ENCODE assay signal across 14 cellular contexts in genomic region chr18:58590231-58590630, GRCh38. TPM values are rescaled to one million over a fixed set of nuclear protein-coding genes. Genes with fewer than 3 reads are reported as not detected.
DNase-seq lines count a peak whose midpoint lies in the region; ATAC-seq and TF ChIP-seq lines count a peak whose summit lies in the region.
"Had no signal": no experiment of that assay in that cellular context is flagged by ENCODE, and none has a peak within 500 bp of the region (broad histone marks: within the 10 kb centered on the region; RNA-seq: fewer than 3 reads in every experiment).

No MANE protein-coding gene starts in this region.

- ATAC-seq in GM19452 (IDR thresholded peaks at IDR 0.05; ENCODE audit: unreplicated experiment), result no peak
- ATAC-seq in activated CD8-positive, alpha-beta T cell treated with anti-CD3 and anti-CD28 coated beads for 36 hours, result no peak
- ATAC-seq: naive thymus-derived CD4-positive, alpha-beta T cell had no signal

- H3K4me1 Mint-ChIP-seq in nephron, result peaks cover 40% of the 10 kb centered on the region
- no peaks in the 10 kb centered on the region for H3K4me1 Mint-ChIP-seq in activated CD8-positive, alpha-beta T cell treated with anti-CD3 and anti-CD28 coated beads for 36 hours (ENCODE audit: low read depth)

- no peak overlapping the region for H3K4me2 ChIP-seq in fibroblast of lung (ENCODE audit: extremely low read depth, insufficient read depth, low read length)
- H3K4me2 ChIP-seq: BLaER1 had no signal

- peaks cover 9% of the 10 kb centered on the region for H3K36me3 Mint-ChIP-seq in nephron (ENCODE audit: low read depth)
- H3K36me3 Mint-ChIP-seq in activated CD8-positive, alpha-beta T cell treated with anti-CD3 and anti-CD28 coated beads for 36 hours (ENCODE audit: low read depth), result no peaks in the 10 kb centered on the region

- TF ChIP-seq CTCF in fibroblast of lung (conservative IDR thresholded peaks at IDR 0.05 in 1 of 2, IDR thresholded peaks at IDR 0.05 in 1 of 2; ENCODE audit: low read depth in 1 of 2, low read length in 2 of 2), result no peak
- TF ChIP-seq CTCF in nephron (IDR thresholded peaks at IDR 0.05; ENCODE audit: unreplicated experiment in 3 of 3), result no peak
- TF ChIP-seq CTCF in activated CD8-positive, alpha-beta T cell treated with anti-CD3 and anti-CD28 coated beads for 36 hours (IDR thresholded peaks at IDR 0.05), result no peak

- peak; percentile 74 for TF ChIP-seq EP300 in Ishikawa (IDR thresholded peaks at IDR 0.05; ENCODE audit: borderline replicate concordance)

- in situ Hi-C loops in ACHN (cut with HindIII; ENCODE audit: low pct_ligation_motif_present, low pct_unique_long_range_greater_than_20kb, low sequenced_read_pairs), result no loop called here

- peaks cover 3% of the 10 kb centered on the region for H3K9me3 ChIP-seq in fibroblast of lung (ENCODE audit: control insufficient read depth, insufficient read depth, low read depth, low read length)

- no peaks in the 10 kb centered on the region for H3K36me3 ChIP-seq in fibroblast of lung (ENCODE audit: control insufficient read depth, insufficient read depth, low read length)
- H3K36me3 ChIP-seq: BLaER1 had no signal

- H3K27ac Mint-ChIP-seq in nephron, result peak overlapping the region; percentile 87 to 96 (median 96)
- no peak overlapping the region for H3K27ac Mint-ChIP-seq in activated CD8-positive, alpha-beta T cell treated with anti-CD3 and anti-CD28 coated beads for 36 hours
- H3K27ac Mint-ChIP-seq: naive thymus-derived CD4-positive, alpha-beta T cell had no signal

- H3K27ac ChIP-seq in fibroblast of lung (ENCODE audit: insufficient read depth, low read length), result peak overlapping the region; percentile 36
- H3K27ac ChIP-seq: BLaER1 had no signal

- no peak overlapping the region for H3K9ac ChIP-seq in fibroblast of lung (ENCODE audit: insufficient read depth, low read length)
- H3K9ac ChIP-seq: BLaER1 had no signal

- no peaks in the 10 kb centered on the region for H3K27me3 Mint-ChIP-seq in nephron (ENCODE audit: low read depth)
- no peaks in the 10 kb centered on the region for H3K27me3 Mint-ChIP-seq in activated CD8-positive, alpha-beta T cell treated with anti-CD3 and anti-CD28 coated beads for 36 hours

- no peaks in the 10 kb centered on the region for H4K20me1 ChIP-seq in fibroblast of lung (ENCODE audit: control insufficient read depth, extremely low read depth, insufficient read depth, low read length)
- H4K20me1 ChIP-seq: BLaER1 had no signal

- H2AFZ ChIP-seq in fibroblast of lung (ENCODE audit: low read length), result no peak overlapping the region

- H3K27me3 ChIP-seq in fibroblast of lung (ENCODE audit: control insufficient read depth, insufficient read depth, low read length), result no peaks in the 10 kb centered on the region
- H3K27me3 ChIP-seq: BLaER1 had no signal

- H3K4me1 ChIP-seq in fibroblast of lung (ENCODE audit: control insufficient read depth, extremely low read depth, insufficient read depth, low read length), result peaks cover 9% of the 10 kb centered on the region

- intact Hi-C loops in activated CD8-positive, alpha-beta T cell treated with anti-CD3 and anti-CD28 coated beads for 36 hours (cut with micrococcal nuclease), result no loop called here

- no peak overlapping the region for H3K4me3 ChIP-seq in fibroblast of lung (replicated peaks in 1 of 4; ENCODE audit: control extremely low read depth in 1 of 4, insufficient read depth in 1 of 4, low read depth in 3 of 4, low read length in 4 of 4)
- H3K4me3 ChIP-seq: BLaER1 had no signal

- TF ChIP-seq RAD21 in Ishikawa (IDR thresholded peaks at IDR 0.05; ENCODE audit: low read depth), result no peak

- H3K9me3 Mint-ChIP-seq in nephron, result peaks cover 16% of the 10 kb centered on the region
- H3K9me3 Mint-ChIP-seq in activated CD8-positive, alpha-beta T cell treated with anti-CD3 and anti-CD28 coated beads for 36 hours, result peaks cover 11% of the 10 kb centered on the region

- DNase-seq in ACHN (peak; percentile 88), fibroblast of lung (ENCODE audit: low read depth in 2 of 2) (peak in 1 of 2 donors; percentile 95), midbrain (lab: John Stamatoyannopoulos, UW) (no peak), ecto neural progenitor cell (ENCODE audit: low spot score) (no peak)
- no peak for DNase-seq in activated CD8-positive, alpha-beta T cell treated with anti-CD3 and anti-CD28 coated beads for 36 hours
- DNase-seq: caudate nucleus; naive thymus-derived CD4-positive, alpha-beta T cell; NCI-H1694; OCI-M1 had no signal

- H3K79me2 ChIP-seq in fibroblast of lung (ENCODE audit: control insufficient read depth, insufficient read depth, low read length), result no peaks in the 10 kb centered on the region

- peak overlapping the region in 2 of 3 experiments; percentile 28 to 30 for H3K4me3 Mint-ChIP-seq in nephron
- no peak overlapping the region for H3K4me3 Mint-ChIP-seq in activated CD8-positive, alpha-beta T cell treated with anti-CD3 and anti-CD28 coated beads for 36 hours
- H3K4me3 Mint-ChIP-seq: naive thymus-derived CD4-positive, alpha-beta T cell had no signal

- POLR2A ChIA-PET in activated CD8-positive, alpha-beta T cell treated with anti-CD3 and anti-CD28 coated beads for 36 hours (lab: Charles Lee), result interaction anchor here (0.9 to 1.1 kb wide), 2 partner anchors 13 to 164 kb away, joined by 3 read pairs; no protein-coding TSS in a partner anchor

- CTCF ChIA-PET in activated CD8-positive, alpha-beta T cell treated with anti-CD3 and anti-CD28 coated beads for 36 hours (lab: Charles Lee), result no interaction called here

TF ChIP-seq in Ishikawa, 13 proteins besides CTCF, POLR2A, EP300 and RAD21:
- TF ChIP-seq TEAD4 (IDR thresholded peaks at IDR 0.05) (peak; percentile 84), YY1 (IDR thresholded peaks at IDR 0.05; ENCODE audit: low read depth) (no peak), TCF12 (IDR thresholded peaks at IDR 0.05; ENCODE audit: low read depth) (peak; percentile 29), CEBPB (IDR thresholded peaks at IDR 0.05) (no peak), TAF1 (IDR thresholded peaks at IDR 0.05; ENCODE audit: low read depth) (no peak), EGR1 (IDR thresholded peaks at IDR 0.05) (no peak), NFIC (IDR thresholded peaks at IDR 0.05) (no peak), REST (IDR thresholded peaks at IDR 0.05; ENCODE audit: low read depth) (no peak), FOXM1 (IDR thresholded peaks at IDR 0.05; ENCODE audit: borderline replicate concordance, low read depth) (no peak), CREB1 (IDR thresholded peaks at IDR 0.05; ENCODE audit: low read depth) (no peak), MAX (IDR thresholded peaks at IDR 0.05) (peak; percentile 42; the same call in 1 of the 2 replicates), USF1 (IDR thresholded peaks at IDR 0.05) (no peak), ZBTB7A (IDR thresholded peaks at IDR 0.05; ENCODE audit: low read depth) (no peak)
TF ChIP-seq in Ishikawa: peak in this region for 3.

RNA-seq across cellular contexts. Expression of gene ALPK2, which starts 38.7 kb away (rescaled TPM):
- 6.9 and 12.1 TPM in 2 replicates for total RNA-seq in fibroblast of lung
- 2.4 and 44.1 TPM in 2 replicates for polyA plus RNA-seq in fibroblast of lung
- 1.6 and 33.1 TPM in 2 replicates for polyA plus RNA-seq in fibroblast of lung (2012)
- 2.9 and 24.3 TPM in 2 replicates for polyA minus RNA-seq in fibroblast of lung (ENCODE audit: low replicate concordance)
- under 1 TPM; 0.34 to 0.59 TPM for total RNA-seq in activated CD8-positive, alpha-beta T cell treated with anti-CD3 and anti-CD28 coated beads for 36 hours
- total RNA-seq: HT-29 had no signal
- polyA plus RNA-seq: naive thymus-derived CD4-positive, alpha-beta T cell had no signal
